ENCODE assay signal across 1 cellular context in genomic region chr10:28494420-28494819, GRCh38.
TF ChIP-seq lines count a peak whose summit lies in the region.

No MANE protein-coding gene starts in this region.

TF ChIP-seq in K562, 482 proteins besides CTCF, POLR2A, EP300 and RAD21 (continued from another document and continues in another):
- TF ChIP-seq ATF1 (CRISPR knock-in tag; IDR thresholded peaks at IDR 0.05) (no peak), ATF1 (tag; IDR thresholded peaks at IDR 0.05) (peak; percentile 39), ARNT (IDR thresholded peaks at IDR 0.05) (peak; percentile 80 to 86), EHMT2 (IDR thresholded peaks at IDR 0.05) (peak; percentile 94), ZNF57 (CRISPR knock-in tag; IDR thresholded peaks at IDR 0.05) (no peak), SMAD4 (CRISPR knock-in tag; conservative IDR thresholded peaks at IDR 0.05) (peak; percentile 79), RNF2 (IDR thresholded peaks at IDR 0.05) (peak; percentile 72; the same call in 1 of the 2 replicates), ESRRB (CRISPR knock-in tag; IDR thresholded peaks at IDR 0.05; ENCODE audit: borderline replicate concordance) (no peak), SOX6 (IDR thresholded peaks at IDR 0.05) (peak; percentile 94), HMBOX1 (IDR thresholded peaks at IDR 0.05) (peak; percentile 100), CSDE1 (IDR thresholded peaks at IDR 0.05) (no peak), MTA2 (IDR thresholded peaks at IDR 0.05; ENCODE audit: low read depth) (peak; percentile 93), BRD9 (IDR thresholded peaks at IDR 0.05; ENCODE audit: low read depth, partially characterized antibody) (peak; percentile 90), XRCC3 (IDR thresholded peaks at IDR 0.05) (no peak), CBFA2T2 (conservative IDR thresholded peaks at IDR 0.05) (peak; percentile 98), ZFP1 (CRISPR knock-in tag; IDR thresholded peaks at IDR 0.05) (no peak), MTA3 (IDR thresholded peaks at IDR 0.05; ENCODE audit: borderline replicate concordance) (peak; percentile 57; the same call in 1 of the 2 replicates), EZH2 (IDR thresholded peaks at IDR 0.05; ENCODE audit: borderline replicate concordance, low read depth, low read length) (peak; percentile 73; the same call in 1 of the 2 replicates), ZNF197 (CRISPR knock-in tag; IDR thresholded peaks at IDR 0.05; ENCODE audit: low read depth) (no peak), CEBPB (tag; IDR thresholded peaks at IDR 0.05) (peak; percentile 66), SMAD3 (CRISPR knock-in tag; conservative IDR thresholded peaks at IDR 0.05) (0 out of 2 replicates have a peak, but pooled peaks have one; percentile 60), YY1 (IDR thresholded peaks at IDR 0.05; ENCODE audit: borderline replicate concordance in 1 of 3, control insufficient read depth in 1 of 3, extremely low read depth in 1 of 3, insufficient read depth in 3 of 3, insufficient read length in 1 of 3, insufficient replicate concordance in 2 of 3, low read depth in 1 of 3, low read length in 2 of 3) (peak in 1 of 3 experiments; percentile 49), SMARCC2 (IDR thresholded peaks at IDR 0.05; ENCODE audit: low read depth) (peak; percentile 75; the same call in 1 of the 2 replicates), HDAC2 (IDR thresholded peaks at IDR 0.05) (peak; percentile 76), CXXC5 (CRISPR knock-in tag; IDR thresholded peaks at IDR 0.05) (peak; percentile 45; the same call in 1 of the 2 replicates), HDAC3 (IDR thresholded peaks at IDR 0.05; ENCODE audit: borderline replicate concordance, partially characterized antibody) (peak; percentile 86), ATF3 (IDR thresholded peaks at IDR 0.05) (peak; percentile 33; the same call in 1 of the 2 replicates), ATF3 (CRISPR knock-in tag; conservative IDR thresholded peaks at IDR 0.05) (no peak), NBN (IDR thresholded peaks at IDR 0.05; ENCODE audit: low read depth) (0 out of 2 replicates have a peak, but pooled peaks have one; percentile 55), PTRF (tag; IDR thresholded peaks at IDR 0.05) (no peak), CREM (IDR thresholded peaks at IDR 0.05; ENCODE audit: low read depth) (peak; percentile 75), TAL1 (IDR thresholded peaks at IDR 0.05) (peak; percentile 97), ZNF239 (CRISPR knock-in tag; IDR thresholded peaks at IDR 0.05) (no peak), RCOR1 (IDR thresholded peaks at IDR 0.05; ENCODE audit: borderline replicate concordance in 1 of 2, low read depth in 2 of 2, low read length in 2 of 2) (peak; percentile 69 to 87; a peak in 3 of 4 replicates), ZNF766 (CRISPR knock-in tag; conservative IDR thresholded peaks at IDR 0.05) (peak; percentile 31; the same call in 1 of the 2 replicates), NFATC3 (IDR thresholded peaks at IDR 0.05) (no peak), ZNF77 (CRISPR knock-in tag; IDR thresholded peaks at IDR 0.05) (no peak), FOXK2 (conservative IDR thresholded peaks at IDR 0.05 in 1 of 2, IDR thresholded peaks at IDR 0.05 in 1 of 2; ENCODE audit: low read depth in 2 of 2) (peak in 1 of 2 experiments; percentile 57; a peak in 3 of 4 replicates), ZNF143 (CRISPR knock-in tag; IDR thresholded peaks at IDR 0.05) (no peak), CBX3 (IDR thresholded peaks at IDR 0.05; ENCODE audit: borderline replicate concordance in 1 of 2, low read length in 2 of 2) (0 out of 3 replicates have a peak, but pooled peaks of 1 of the 2 experiments have one; percentile 69), ZNF175 (CRISPR knock-in tag; IDR thresholded peaks at IDR 0.05; ENCODE audit: low read depth) (peak; percentile 67; the same call in 1 of the 2 replicates), KHSRP (IDR thresholded peaks at IDR 0.05) (peak; percentile 33; the same call in 1 of the 2 replicates), NCOA1 (IDR thresholded peaks at IDR 0.05; ENCODE audit: low read depth) (peak; percentile 68; the same call in 1 of the 2 replicates)
- TF ChIP-seq, protein P1, sequence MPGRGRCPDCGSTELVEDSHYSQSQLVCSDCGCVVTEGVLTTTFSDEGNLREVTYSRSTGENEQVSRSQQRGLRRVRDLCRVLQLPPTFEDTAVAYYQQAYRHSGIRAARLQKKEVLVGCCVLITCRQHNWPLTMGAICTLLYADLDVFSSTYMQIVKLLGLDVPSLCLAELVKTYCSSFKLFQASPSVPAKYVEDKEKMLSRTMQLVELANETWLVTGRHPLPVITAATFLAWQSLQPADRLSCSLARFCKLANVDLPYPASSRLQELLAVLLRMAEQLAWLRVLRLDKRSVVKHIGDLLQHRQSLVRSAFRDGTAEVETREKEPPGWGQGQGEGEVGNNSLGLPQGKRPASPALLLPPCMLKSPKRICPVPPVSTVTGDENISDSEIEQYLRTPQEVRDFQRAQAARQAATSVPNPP (IDR thresholded peaks at IDR 0.05; ENCODE audit: borderline replicate concordance, insufficient read depth, insufficient read length), result no peak
- TF ChIP-seq, protein P2, sequence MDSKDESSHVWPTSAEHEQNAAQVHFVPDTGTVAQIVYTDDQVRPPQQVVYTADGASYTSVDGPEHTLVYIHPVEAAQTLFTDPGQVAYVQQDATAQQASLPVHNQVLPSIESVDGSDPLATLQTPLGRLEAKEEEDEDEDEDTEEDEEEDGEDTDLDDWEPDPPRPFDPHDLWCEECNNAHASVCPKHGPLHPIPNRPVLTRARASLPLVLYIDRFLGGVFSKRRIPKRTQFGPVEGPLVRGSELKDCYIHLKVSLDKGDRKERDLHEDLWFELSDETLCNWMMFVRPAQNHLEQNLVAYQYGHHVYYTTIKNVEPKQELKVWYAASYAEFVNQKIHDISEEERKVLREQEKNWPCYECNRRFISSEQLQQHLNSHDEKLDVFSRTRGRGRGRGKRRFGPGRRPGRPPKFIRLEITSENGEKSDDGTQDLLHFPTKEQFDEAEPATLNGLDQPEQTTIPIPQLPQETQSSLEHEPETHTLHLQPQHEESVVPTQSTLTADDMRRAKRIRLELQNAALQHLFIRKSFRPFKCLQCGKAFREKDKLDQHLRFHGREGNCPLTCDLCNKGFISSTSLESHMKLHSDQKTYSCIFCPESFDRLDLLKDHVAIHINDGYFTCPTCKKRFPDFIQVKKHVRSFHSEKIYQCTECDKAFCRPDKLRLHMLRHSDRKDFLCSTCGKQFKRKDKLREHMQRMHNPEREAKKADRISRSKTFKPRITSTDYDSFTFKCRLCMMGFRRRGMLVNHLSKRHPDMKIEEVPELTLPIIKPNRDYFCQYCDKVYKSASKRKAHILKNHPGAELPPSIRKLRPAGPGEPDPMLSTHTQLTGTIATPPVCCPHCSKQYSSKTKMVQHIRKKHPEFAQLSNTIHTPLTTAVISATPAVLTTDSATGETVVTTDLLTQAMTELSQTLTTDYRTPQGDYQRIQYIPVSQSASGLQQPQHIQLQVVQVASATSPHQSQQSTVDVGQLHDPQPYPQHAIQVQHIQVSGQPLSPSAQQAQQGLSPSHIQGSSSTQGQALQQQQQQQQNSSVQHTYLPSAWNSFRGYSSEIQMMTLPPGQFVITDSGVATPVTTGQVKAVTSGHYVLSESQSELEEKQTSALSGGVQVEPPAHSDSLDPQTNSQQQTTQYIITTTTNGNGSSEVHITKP (IDR thresholded peaks at IDR 0.05; ENCODE audit: partially characterized antibody), result peak; percentile 37
- TF ChIP-seq, protein P3, sequence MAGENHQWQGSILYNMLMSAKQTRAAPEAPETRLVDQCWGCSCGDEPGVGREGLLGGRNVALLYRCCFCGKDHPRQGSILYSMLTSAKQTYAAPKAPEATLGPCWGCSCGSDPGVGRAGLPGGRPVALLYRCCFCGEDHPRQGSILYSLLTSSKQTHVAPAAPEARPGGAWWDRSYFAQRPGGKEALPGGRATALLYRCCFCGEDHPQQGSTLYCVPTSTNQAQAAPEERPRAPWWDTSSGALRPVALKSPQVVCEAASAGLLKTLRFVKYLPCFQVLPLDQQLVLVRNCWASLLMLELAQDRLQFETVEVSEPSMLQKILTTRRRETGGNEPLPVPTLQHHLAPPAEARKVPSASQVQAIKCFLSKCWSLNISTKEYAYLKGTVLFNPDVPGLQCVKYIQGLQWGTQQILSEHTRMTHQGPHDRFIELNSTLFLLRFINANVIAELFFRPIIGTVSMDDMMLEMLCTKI (IDR thresholded peaks at IDR 0.05; ENCODE audit: partially characterized antibody), result no peak
- TF ChIP-seq, protein P4, sequence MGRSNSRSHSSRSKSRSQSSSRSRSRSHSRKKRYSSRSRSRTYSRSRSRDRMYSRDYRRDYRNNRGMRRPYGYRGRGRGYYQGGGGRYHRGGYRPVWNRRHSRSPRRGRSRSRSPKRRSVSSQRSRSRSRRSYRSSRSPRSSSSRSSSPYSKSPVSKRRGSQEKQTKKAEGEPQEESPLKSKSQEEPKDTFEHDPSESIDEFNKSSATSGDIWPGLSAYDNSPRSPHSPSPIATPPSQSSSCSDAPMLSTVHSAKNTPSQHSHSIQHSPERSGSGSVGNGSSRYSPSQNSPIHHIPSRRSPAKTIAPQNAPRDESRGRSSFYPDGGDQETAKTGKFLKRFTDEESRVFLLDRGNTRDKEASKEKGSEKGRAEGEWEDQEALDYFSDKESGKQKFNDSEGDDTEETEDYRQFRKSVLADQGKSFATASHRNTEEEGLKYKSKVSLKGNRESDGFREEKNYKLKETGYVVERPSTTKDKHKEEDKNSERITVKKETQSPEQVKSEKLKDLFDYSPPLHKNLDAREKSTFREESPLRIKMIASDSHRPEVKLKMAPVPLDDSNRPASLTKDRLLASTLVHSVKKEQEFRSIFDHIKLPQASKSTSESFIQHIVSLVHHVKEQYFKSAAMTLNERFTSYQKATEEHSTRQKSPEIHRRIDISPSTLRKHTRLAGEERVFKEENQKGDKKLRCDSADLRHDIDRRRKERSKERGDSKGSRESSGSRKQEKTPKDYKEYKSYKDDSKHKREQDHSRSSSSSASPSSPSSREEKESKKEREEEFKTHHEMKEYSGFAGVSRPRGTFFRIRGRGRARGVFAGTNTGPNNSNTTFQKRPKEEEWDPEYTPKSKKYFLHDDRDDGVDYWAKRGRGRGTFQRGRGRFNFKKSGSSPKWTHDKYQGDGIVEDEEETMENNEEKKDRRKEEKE (IDR thresholded peaks at IDR 0.05; ENCODE audit: borderline replicate concordance in 1 of 2, control insufficient read depth in 1 of 2, low read depth in 2 of 2, low read length in 1 of 2), result 0 out of 4 replicates have a peak, but pooled peaks of 1 of the 2 experiments have one; percentile 49
- TF ChIP-seq, protein P5, sequence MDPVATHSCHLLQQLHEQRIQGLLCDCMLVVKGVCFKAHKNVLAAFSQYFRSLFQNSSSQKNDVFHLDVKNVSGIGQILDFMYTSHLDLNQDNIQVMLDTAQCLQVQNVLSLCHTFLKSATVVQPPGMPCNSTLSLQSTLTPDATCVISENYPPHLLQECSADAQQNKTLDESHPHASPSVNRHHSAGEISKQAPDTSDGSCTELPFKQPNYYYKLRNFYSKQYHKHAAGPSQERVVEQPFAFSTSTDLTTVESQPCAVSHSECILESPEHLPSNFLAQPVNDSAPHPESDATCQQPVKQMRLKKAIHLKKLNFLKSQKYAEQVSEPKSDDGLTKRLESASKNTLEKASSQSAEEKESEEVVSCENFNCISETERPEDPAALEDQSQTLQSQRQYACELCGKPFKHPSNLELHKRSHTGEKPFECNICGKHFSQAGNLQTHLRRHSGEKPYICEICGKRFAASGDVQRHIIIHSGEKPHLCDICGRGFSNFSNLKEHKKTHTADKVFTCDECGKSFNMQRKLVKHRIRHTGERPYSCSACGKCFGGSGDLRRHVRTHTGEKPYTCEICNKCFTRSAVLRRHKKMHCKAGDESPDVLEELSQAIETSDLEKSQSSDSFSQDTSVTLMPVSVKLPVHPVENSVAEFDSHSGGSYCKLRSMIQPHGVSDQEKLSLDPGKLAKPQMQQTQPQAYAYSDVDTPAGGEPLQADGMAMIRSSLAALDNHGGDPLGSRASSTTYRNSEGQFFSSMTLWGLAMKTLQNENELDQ (CRISPR knock-in tag; IDR thresholded peaks at IDR 0.05; ENCODE audit: borderline replicate concordance), result no peak
- TF ChIP-seq, protein P6, sequence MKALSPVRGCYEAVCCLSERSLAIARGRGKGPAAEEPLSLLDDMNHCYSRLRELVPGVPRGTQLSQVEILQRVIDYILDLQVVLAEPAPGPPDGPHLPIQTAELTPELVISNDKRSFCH (CRISPR knock-in tag; IDR thresholded peaks at IDR 0.05), result no peak
- TF ChIP-seq, protein P6 (tag; IDR thresholded peaks at IDR 0.05), result no peak; the same call in none of the 2 replicates
- TF ChIP-seq, protein P7, sequence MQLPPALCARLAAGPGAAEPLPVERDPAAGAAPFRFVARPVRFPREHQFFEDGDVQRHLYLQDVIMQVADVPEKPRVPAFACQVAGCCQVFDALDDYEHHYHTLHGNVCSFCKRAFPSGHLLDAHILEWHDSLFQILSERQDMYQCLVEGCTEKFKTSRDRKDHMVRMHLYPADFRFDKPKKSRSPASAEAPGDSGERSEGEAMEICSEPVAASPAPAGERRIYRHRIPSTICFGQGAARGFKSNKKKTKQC (CRISPR knock-in tag; IDR thresholded peaks at IDR 0.05), result no peak
- TF ChIP-seq, protein P8, sequence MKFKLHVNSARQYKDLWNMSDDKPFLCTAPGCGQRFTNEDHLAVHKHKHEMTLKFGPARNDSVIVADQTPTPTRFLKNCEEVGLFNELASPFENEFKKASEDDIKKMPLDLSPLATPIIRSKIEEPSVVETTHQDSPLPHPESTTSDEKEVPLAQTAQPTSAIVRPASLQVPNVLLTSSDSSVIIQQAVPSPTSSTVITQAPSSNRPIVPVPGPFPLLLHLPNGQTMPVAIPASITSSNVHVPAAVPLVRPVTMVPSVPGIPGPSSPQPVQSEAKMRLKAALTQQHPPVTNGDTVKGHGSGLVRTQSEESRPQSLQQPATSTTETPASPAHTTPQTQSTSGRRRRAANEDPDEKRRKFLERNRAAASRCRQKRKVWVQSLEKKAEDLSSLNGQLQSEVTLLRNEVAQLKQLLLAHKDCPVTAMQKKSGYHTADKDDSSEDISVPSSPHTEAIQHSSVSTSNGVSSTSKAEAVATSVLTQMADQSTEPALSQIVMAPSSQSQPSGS (CRISPR knock-in tag; IDR thresholded peaks at IDR 0.05), result no peak
